In genomic region chr10:74502963-74503608, GRCh38 we compare ENCODE assay signal across 10 cellular contexts.
DNase-seq lines count a peak whose midpoint lies in the region; ATAC-seq and TF ChIP-seq lines count a peak whose summit lies in the region.
"Had no signal": no experiment of that assay in that cellular context is flagged by ENCODE, and none has a peak within 500 bp of the region (broad histone marks: within the 10 kb centered on the region; RNA-seq: fewer than 3 reads in every experiment).

No MANE protein-coding gene starts in this region.

- POLR2A ChIA-PET in PC-9 (lab: Charles Lee; ENCODE audit: unreplicated experiment): interaction anchor here (0.6 kb wide), 2 partner anchors 70 to 616 kb away, joined by 3 to 6 read pairs; no protein-coding TSS in a partner anchor

- no peaks in the 10 kb centered on the region for H3K9me2 ChIP-seq in PC-9 (ENCODE audit: insufficient read depth)

- DNase-seq in activated T-cell treated with anti-CD3 and anti-CD28 coated beads, Interleukin-2, amount 50 U/mL, for 72 hours: no peak
- DNase-seq in activated T-cell treated with anti-CD3 and anti-CD28 coated beads, Interleukin-2, amount 50 U/mL, for 48 hours: no peak
- peak in 1 of 2 experiments; percentile 74 for DNase-seq in PC-9
- no peak for DNase-seq in endothelial cell (ENCODE audit: low spot score)
- no peak for DNase-seq in stimulated activated naive CD8-positive, alpha-beta T cell treated with anti-CD3 and anti-CD28 coated beads, Interleukin-15, Interleukin-2, amounts not matched to agents 100 U/mL and 50 U/mL, for 24 hours
- no peak for DNase-seq in lower leg skin (ENCODE audit: low spot score in 2 of 2)
- no peak for DNase-seq in NCI-H187 (lab: John Stamatoyannopoulos, UW)
- no peak for DNase-seq in D341Med (ENCODE audit: low spot score)
- DNase-seq: pancreas; stimulated activated CD8-positive, alpha-beta memory T cell treated with anti-CD3 and anti-CD28 coated beads, Interleukin-4, amount 100 ng/mL, for 48 hours had no signal

- intact Hi-C loops in PC-9 (cut with micrococcal nuclease; ENCODE audit: unreplicated experiment) (no loop called here), lower leg skin (cut with DNase I; ENCODE audit: low total_unique reads) (no loop called here)

- no peaks in the 10 kb centered on the region for H4K20me1 ChIP-seq in PC-9 (ENCODE audit: insufficient read depth)

- BruUV-seq in PC-9 (replicated peaks; lab: Mats Ljungman, UMichigan): no TSS peak

- 92 to 98% methylated on average over 1 of the region's 1 CpG for WGBS in lower leg skin, 2 donors

- H3K27me3 Mint-ChIP-seq in activated T-cell treated with anti-CD3 and anti-CD28 coated beads, Interleukin-2, amount 50 U/mL, for 72 hours (ENCODE audit: low read depth): no peaks in the 10 kb centered on the region
- no peaks in the 10 kb centered on the region for H3K27me3 Mint-ChIP-seq in endothelial cell (ENCODE audit: unreplicated experiment)

- H3K4me1 Mint-ChIP-seq in activated T-cell treated with anti-CD3 and anti-CD28 coated beads, Interleukin-2, amount 50 U/mL, for 72 hours (ENCODE audit: low read depth): peaks cover 57% of the 10 kb centered on the region
- peaks cover 10% of the 10 kb centered on the region for H3K4me1 Mint-ChIP-seq in endothelial cell (ENCODE audit: unreplicated experiment)

- peaks cover 18 to 34% of the 10 kb centered on the region in 2 donors for H3K36me3 Mint-ChIP-seq in activated T-cell treated with anti-CD3 and anti-CD28 coated beads, Interleukin-2, amount 50 U/mL, for 72 hours (ENCODE audit: insufficient read depth in 2 of 2)
- H3K36me3 Mint-ChIP-seq in endothelial cell (ENCODE audit: low read depth, unreplicated experiment): no peaks in the 10 kb centered on the region

- peaks cover 4 to 5% of the 10 kb centered on the region in 2 donors for H3K9me3 Mint-ChIP-seq in activated T-cell treated with anti-CD3 and anti-CD28 coated beads, Interleukin-2, amount 50 U/mL, for 72 hours
- H3K9me3 Mint-ChIP-seq in endothelial cell (ENCODE audit: unreplicated experiment): no peaks in the 10 kb centered on the region

- H3F3A ChIP-seq in PC-9 (ENCODE audit: insufficient read depth, low read depth): peaks cover 19% of the 10 kb centered on the region

- H3K79me2 ChIP-seq in PC-9 (ENCODE audit: low read depth): no peaks in the 10 kb centered on the region

- H3K27ac ChIP-seq in PC-9: peak overlapping the region; percentile 45
- H3K27ac ChIP-seq: pancreas had no signal

- H3K4me3 ChIP-seq in PC-9: no peak overlapping the region
- no peak overlapping the region for H3K4me3 ChIP-seq in lower leg skin (ENCODE audit: low read depth, poor library complexity, severe bottlenecking)
- H3K4me3 ChIP-seq: pancreas had no signal

- peak overlapping the region; percentile 35 to 43 for H3K4me3 Mint-ChIP-seq in activated T-cell treated with anti-CD3 and anti-CD28 coated beads, Interleukin-2, amount 50 U/mL, for 72 hours
- no peak overlapping the region for H3K4me3 Mint-ChIP-seq in endothelial cell (ENCODE audit: unreplicated experiment)

- H3K4me2 ChIP-seq in PC-9: peak overlapping the region; percentile 13; the same call in 1 of the 2 replicates

- no peak overlapping the region for H2AFZ ChIP-seq in PC-9

- no peaks in the 10 kb centered on the region for H3K36me3 ChIP-seq in PC-9 (ENCODE audit: low read depth)
- H3K36me3 ChIP-seq: pancreas had no signal

- ATAC-seq in activated T-cell treated with anti-CD3 and anti-CD28 coated beads, Interleukin-2, amount 50 U/mL, for 72 hours (replicated peaks in 1 of 2): peak; percentile 45 to 48
- ATAC-seq in stimulated activated naive CD8-positive, alpha-beta T cell treated with anti-CD3 and anti-CD28 coated beads, Interleukin-15, Interleukin-2, amounts not matched to agents 100 U/mL and 50 U/mL, for 24 hours: peak; percentile 44
- ATAC-seq: pancreas had no signal

- CTCF ChIA-PET in PC-9 (lab: Charles Lee): no interaction called here

- no peak for TF ChIP-seq POLR2A in lower leg skin (IDR thresholded peaks at IDR 0.05)

- peak overlapping the region; percentile 69 for H3K27ac Mint-ChIP-seq in activated T-cell treated with anti-CD3 and anti-CD28 coated beads, Interleukin-2, amount 50 U/mL, for 72 hours
- peak overlapping the region; percentile 44 for H3K27ac Mint-ChIP-seq in endothelial cell (ENCODE audit: unreplicated experiment)

- peaks cover 24% of the 10 kb centered on the region for H3K4me1 ChIP-seq in PC-9 (replicated peaks; ENCODE audit: insufficient read depth)
- H3K4me1 ChIP-seq: pancreas had no signal

- no peaks in the 10 kb centered on the region for H3K27me3 ChIP-seq in PC-9 (ENCODE audit: insufficient read depth, low read depth)
- H3K27me3 ChIP-seq: pancreas had no signal

- no peaks in the 10 kb centered on the region for H3K9me3 ChIP-seq in PC-9 (ENCODE audit: insufficient read depth, low read depth)
- H3K9me3 ChIP-seq: pancreas had no signal

- TF ChIP-seq CTCF in PC-9 (conservative IDR thresholded peaks at IDR 0.05): no peak
- TF ChIP-seq CTCF in endothelial cell (IDR thresholded peaks at IDR 0.05; ENCODE audit: unreplicated experiment): no peak
- TF ChIP-seq CTCF in lower leg skin (IDR thresholded peaks at IDR 0.05): no peak
